8 cellular contexts compared by ENCODE assay signal in genomic region chr2:57760448-57760847, GRCh38.
DNase-seq lines count a peak whose midpoint lies in the region; ATAC-seq and TF ChIP-seq lines count a peak whose summit lies in the region.

No MANE protein-coding gene starts in this region.

- H3K9me3 ChIP-seq in mucosa of descending colon = no peaks in the 10 kb centered on the region

- peak overlapping the region; percentile 37; the same call in 1 of the 2 replicates for H3K9ac ChIP-seq in KMS-11

- H3K79me2 ChIP-seq in KMS-11 (ENCODE audit: insufficient read depth, low read depth) = no peaks in the 10 kb centered on the region

- intact Hi-C loops in dendritic cell treated with granulocyte-macrophage colony-stimulating factor and Interleukin-4, amounts not matched to agents 40 ng/mL and 50 ng/mL, for 4 days (cut with micrococcal nuclease) = loop anchor here (5.0 to 10.0 kb wide), 3 partner anchors 144 to 804 kb away; no protein-coding TSS in a partner anchor
- intact Hi-C loops in CD14-positive monocyte (cut with micrococcal nuclease) = no loop called here
- intact Hi-C loops in mucosa of descending colon (cut with DNase I, micrococcal nuclease) = no loop called here

- DNase-seq in CD14-positive monocyte (ENCODE audit: low spot score) (no peak), mucosa of descending colon (no peak), middle frontal gyrus (ENCODE audit: extremely low spot score, low spot score) (no peak)
- DNase-seq in stimulated activated CD4-positive, alpha-beta T cell treated with anti-CD3 and anti-CD28 coated beads, Interleukin-2, amount 100 ng/mL, for 24 hours = no peak

- TF ChIP-seq CTCF in GM12872 (IDR thresholded peaks at IDR 0.05; ENCODE audit: insufficient read depth, low read depth, low read length) (peak; percentile 18; the same call in 1 of the 3 replicates), KMS-11 (conservative IDR thresholded peaks at IDR 0.05; ENCODE audit: low read depth, low read length) (no peak), CD14-positive monocyte (IDR thresholded peaks at IDR 0.05) (no peak), mucosa of descending colon (IDR thresholded peaks at IDR 0.05) (no peak)

- peak overlapping the region; percentile 59 for H3K4me3 Mint-ChIP-seq in dendritic cell treated with granulocyte-macrophage colony-stimulating factor and Interleukin-4, amounts not matched to agents 40 ng/mL and 50 ng/mL, for 4 days
- peak overlapping the region in 1 of 2 donors; percentile 81 for H3K4me3 Mint-ChIP-seq in CD14-positive monocyte

- H3K4me1 Mint-ChIP-seq in dendritic cell treated with granulocyte-macrophage colony-stimulating factor and Interleukin-4, amounts not matched to agents 40 ng/mL and 50 ng/mL, for 4 days (ENCODE audit: low read depth) = peaks cover 11% of the 10 kb centered on the region
- H3K4me1 Mint-ChIP-seq in CD14-positive monocyte = peaks cover 10% of the 10 kb centered on the region

- no peaks in the 10 kb centered on the region for H3K27me3 Mint-ChIP-seq in dendritic cell treated with granulocyte-macrophage colony-stimulating factor and Interleukin-4, amounts not matched to agents 40 ng/mL and 50 ng/mL, for 4 days
- H3K27me3 Mint-ChIP-seq in CD14-positive monocyte (ENCODE audit: low read depth in 3 of 3) = peaks cover 0 to 4% (median 0%) of the 10 kb centered on the region in 3 donors

- ATAC-seq in GM21526 (IDR thresholded peaks at IDR 0.05; ENCODE audit: low FRiP score, unreplicated experiment) (peak; percentile 56), mucosa of descending colon (no peak)

- no peaks in the 10 kb centered on the region for H3K27me3 ChIP-seq in KMS-11 (ENCODE audit: insufficient read depth, low read depth)

- H3K4me2 ChIP-seq in KMS-11 = peak overlapping the region; percentile 88

- no peaks in the 10 kb centered on the region for H3K9me3 Mint-ChIP-seq in dendritic cell treated with granulocyte-macrophage colony-stimulating factor and Interleukin-4, amounts not matched to agents 40 ng/mL and 50 ng/mL, for 4 days
- H3K9me3 Mint-ChIP-seq in CD14-positive monocyte = no peaks in the 10 kb centered on the region

- H2AFZ ChIP-seq in KMS-11 (ENCODE audit: low read depth) = peak overlapping the region; percentile 96

- H3K27ac Mint-ChIP-seq in dendritic cell treated with granulocyte-macrophage colony-stimulating factor and Interleukin-4, amounts not matched to agents 40 ng/mL and 50 ng/mL, for 4 days = no peak overlapping the region
- no peak overlapping the region for H3K27ac Mint-ChIP-seq in CD14-positive monocyte

- H3K4me1 ChIP-seq in KMS-11 (ENCODE audit: low read depth, poor library complexity, severe bottlenecking) (peaks cover 12% of the 10 kb centered on the region), mucosa of descending colon (ENCODE audit: low read depth) (peaks cover 6% of the 10 kb centered on the region)

- H3K4me3 ChIP-seq in KMS-11 (IDR thresholded peaks at IDR 0.05; ENCODE audit: insufficient read depth, low read depth, low read length) = no peak overlapping the region
- H3K4me3 ChIP-seq in mucosa of descending colon = no peak overlapping the region

- H4K20me1 ChIP-seq in KMS-11 (ENCODE audit: insufficient read depth) = no peaks in the 10 kb centered on the region

- no peak overlapping the region for H3K27ac ChIP-seq in KMS-11

- no peaks in the 10 kb centered on the region for H3K36me3 Mint-ChIP-seq in dendritic cell treated with granulocyte-macrophage colony-stimulating factor and Interleukin-4, amounts not matched to agents 40 ng/mL and 50 ng/mL, for 4 days (ENCODE audit: low read depth)
- H3K36me3 Mint-ChIP-seq in CD14-positive monocyte = no peaks in the 10 kb centered on the region

- H3K36me3 ChIP-seq in KMS-11 (ENCODE audit: insufficient read depth) (no peaks in the 10 kb centered on the region), mucosa of descending colon (ENCODE audit: low read depth) (no peaks in the 10 kb centered on the region)
